29 cellular contexts compared by ENCODE assay signal in the genomic region with DNA sequence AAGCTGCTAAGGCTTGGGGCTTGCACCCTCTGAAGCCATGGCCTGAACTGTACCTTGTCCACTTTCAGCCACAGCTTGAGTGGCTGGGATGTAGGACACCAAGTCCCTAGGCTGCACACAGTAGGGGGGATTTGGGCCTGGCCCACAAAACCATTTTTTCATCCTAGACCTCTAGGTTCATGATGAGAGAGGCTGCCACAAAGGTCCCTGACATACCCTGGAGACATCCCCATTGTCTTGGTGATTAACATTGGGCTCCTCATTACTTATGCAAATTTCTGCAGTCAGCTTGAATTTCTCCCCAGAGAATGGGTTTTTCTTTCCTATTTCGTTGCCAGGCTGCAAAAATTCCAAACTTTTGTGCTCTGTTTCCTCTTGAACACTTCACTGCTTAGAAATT. TPM values are rescaled to one million over a fixed set of nuclear protein-coding genes. Genes with fewer than 3 reads are reported as not detected.
"Had no signal": no experiment of that assay in that cellular context is flagged by ENCODE, and none has a peak within 500 bp of the region (broad histone marks: within the 10 kb centered on the region; RNA-seq: fewer than 3 reads in every experiment).

No MANE protein-coding gene starts in this region.

- H3K36me3 ChIP-seq: brain microvascular endothelial cell had no signal

- H3K4me1 Mint-ChIP-seq: activated CD4-positive, alpha-beta memory T cell treated with anti-CD3 and anti-CD28 coated beads, Interleukin-2, amount 10 ng/mL, durations not matched to agents 7 days and 5 days; activated CD4-positive, alpha-beta T cell treated with anti-CD3 and anti-CD28 coated beads, Interleukin-2, amount 10 ng/mL, durations not matched to agents 7 days and 5 days; central memory CD8-positive, alpha-beta T cell; endodermal cell had no signal

- H3K27ac Mint-ChIP-seq: activated CD4-positive, alpha-beta memory T cell treated with anti-CD3 and anti-CD28 coated beads, Interleukin-2, amount 10 ng/mL, durations not matched to agents 7 days and 5 days; activated CD4-positive, alpha-beta T cell treated with anti-CD3 and anti-CD28 coated beads, Interleukin-2, amount 10 ng/mL, durations not matched to agents 7 days and 5 days; activated naive CD8-positive, alpha-beta T cell; activated T-cell treated with anti-CD3 and anti-CD28 coated beads, Interleukin-2, amount 50 U/mL, for 24 hours; activated T-cell treated with anti-CD3 and anti-CD28 coated beads, Interleukin-2, amount 50 U/mL, for 72 hours; dendritic cell treated with granulocyte-macrophage colony-stimulating factor and Interleukin-4, amounts not matched to agents 40 ng/mL and 50 ng/mL, for 4 days; endodermal cell had no signal

- H3K27me3 Mint-ChIP-seq: activated CD4-positive, alpha-beta memory T cell treated with anti-CD3 and anti-CD28 coated beads, Interleukin-2, amount 10 ng/mL, durations not matched to agents 7 days and 5 days; activated CD4-positive, alpha-beta T cell treated with anti-CD3 and anti-CD28 coated beads, Interleukin-2, amount 10 ng/mL, durations not matched to agents 7 days and 5 days; activated naive CD8-positive, alpha-beta T cell; activated T-cell treated with anti-CD3 and anti-CD28 coated beads, Interleukin-2, amount 50 U/mL, for 24 hours; central memory CD8-positive, alpha-beta T cell; dendritic cell treated with granulocyte-macrophage colony-stimulating factor and Interleukin-4, amounts not matched to agents 40 ng/mL and 50 ng/mL, for 4 days had no signal

- H3K36me3 Mint-ChIP-seq: activated naive CD8-positive, alpha-beta T cell had no signal

- DNase-seq: activated CD4-positive, alpha-beta memory T cell treated with anti-CD3 and anti-CD28 coated beads, Interleukin-2, amount 10 ng/mL, durations not matched to agents 7 days and 5 days; activated CD4-positive, alpha-beta T cell treated with anti-CD3 and anti-CD28 coated beads for 1 hour; activated CD4-positive, alpha-beta T cell treated with anti-CD3 and anti-CD28 coated beads for 4 hours; activated CD4-positive, alpha-beta T cell treated with anti-CD3 and anti-CD28 coated beads, Interleukin-2, amount 10 ng/mL, durations not matched to agents 7 days and 5 days; activated CD4-positive, alpha-beta T cell treated with anti-CD3 and anti-CD28 coated beads, Interleukin-2, amount 50 U/mL, for 4 hours; activated CD8-positive, alpha-beta memory T cell treated with anti-CD3 and anti-CD28 coated beads, Interleukin-2, amount 50 U/mL, for 48 hours; activated effector memory CD4-positive, alpha-beta T cell treated with Interleukin-2 at 50 U/mL for 16 hours; activated gamma-delta T cell treated with Interleukin-2 at 50 U/mL for 16 hours; activated naive CD4-positive, alpha-beta T cell treated with anti-CD3 and anti-CD28 coated beads, Interleukin-2, amount 50 U/mL, for 16 hours; activated naive CD4-positive, alpha-beta T cell treated with Interleukin-2 at 50 U/mL for 16 hours; activated T-cell treated with anti-CD3 and anti-CD28 coated beads for 4 hours; activated T-cell treated with anti-CD3 and anti-CD28 coated beads, Interleukin-2, amount 50 U/mL, for 24 hours; activated T-cell treated with anti-CD3 and anti-CD28 coated beads, Interleukin-2, amount 50 U/mL, for 72 hours; amniotic stem cell; anterior cingulate cortex; brain microvascular endothelial cell; dorsolateral prefrontal cortex; effector memory CD4-positive, alpha-beta T cell; endodermal cell; foreskin fibroblast; head of caudate nucleus; T-helper 2 cell had no signal

- H3K27ac ChIP-seq: brain microvascular endothelial cell, coronary artery, dorsolateral prefrontal cortex had no signal

- ATAC-seq: activated T-cell treated with anti-CD3 and anti-CD28 coated beads, Interleukin-2, amount 50 U/mL, for 72 hours; esophagus mucosa had no signal

- H3K4me3 Mint-ChIP-seq: activated CD4-positive, alpha-beta memory T cell treated with anti-CD3 and anti-CD28 coated beads, Interleukin-2, amount 10 ng/mL, durations not matched to agents 7 days and 5 days; activated CD4-positive, alpha-beta T cell treated with anti-CD3 and anti-CD28 coated beads, Interleukin-2, amount 10 ng/mL, durations not matched to agents 7 days and 5 days; activated naive CD8-positive, alpha-beta T cell; activated T-cell treated with anti-CD3 and anti-CD28 coated beads, Interleukin-2, amount 50 U/mL, for 24 hours; activated T-cell treated with anti-CD3 and anti-CD28 coated beads, Interleukin-2, amount 50 U/mL, for 72 hours; central memory CD8-positive, alpha-beta T cell; dendritic cell treated with granulocyte-macrophage colony-stimulating factor and Interleukin-4, amounts not matched to agents 40 ng/mL and 50 ng/mL, for 4 days; endodermal cell had no signal

- H3K4me3 ChIP-seq: coronary artery, dorsolateral prefrontal cortex had no signal

- H3K27me3 ChIP-seq: brain microvascular endothelial cell, dorsolateral prefrontal cortex had no signal

RNA-seq across cellular contexts. Expression of gene CHODL, which starts 26.3 kb away (rescaled TPM):
- total RNA-seq: bronchial epithelial cell; T-helper 1 cell treated with Interleukin-12 subunit alpha and Interleukin-12 subunit beta and Interleukin-4 antibody, amounts not matched to agents 30 ng/mL and 1 ng/mL, for 36 hours had no signal
